27 cellular contexts compared by ENCODE assay signal in genomic region chr18:24584777-24585176, GRCh38.
"Had no signal": no experiment of that assay in that cellular context is flagged by ENCODE, and none has a peak within 500 bp of the region (broad histone marks: within the 10 kb centered on the region; RNA-seq: fewer than 3 reads in every experiment).

No MANE protein-coding gene starts in this region.

- H3K27ac ChIP-seq: cardiac muscle cell, heart right ventricle, left ventricle myocardium inferior, neutrophil, ovary, skin epidermis, thoracic aorta, VCaP had no signal

- H3K4me3 Mint-ChIP-seq: activated naive CD8-positive, alpha-beta T cell; brain; nephron; stimulated activated naive CD8-positive, alpha-beta T cell treated with anti-CD3 and anti-CD28 coated beads, Interleukin-15, Interleukin-2, amounts not matched to agents 100 ng/mL and 50 ng/mL, for 24 hours had no signal

- H3K4me1 ChIP-seq: heart right ventricle, left ventricle myocardium inferior had no signal

- H3K27me3 ChIP-seq: cardiac muscle cell, ovary had no signal

- H3K4me3 ChIP-seq: cardiac muscle cell, heart right ventricle, left ventricle myocardium inferior, lung, ovary, skin epidermis, thoracic aorta had no signal

- H3K27ac Mint-ChIP-seq: activated naive CD8-positive, alpha-beta T cell; progenitor cell of endocrine pancreas; stimulated activated naive CD8-positive, alpha-beta T cell treated with anti-CD3 and anti-CD28 coated beads, Interleukin-15, Interleukin-2, amounts not matched to agents 100 ng/mL and 50 ng/mL, for 24 hours had no signal

- DNase-seq: activated CD4-positive, alpha-beta T cell treated with anti-CD3 and anti-CD28 coated beads for 48 hours; activated CD4-positive, alpha-beta T cell treated with anti-CD3 and anti-CD28 coated beads, Interleukin-2, amount 50 U/mL, for 48 hours; activated CD8-positive, alpha-beta memory T cell treated with anti-CD3 and anti-CD28 coated beads for 24 hours; activated effector memory CD4-positive, alpha-beta T cell treated with Interleukin-2 at 50 U/mL for 16 hours; activated naive CD4-positive, alpha-beta T cell treated with Interleukin-2 at 50 U/mL for 16 hours; aorta; cortex of kidney; foreskin melanocyte; heart right ventricle; left ventricle myocardium inferior; stimulated activated CD4-positive, alpha-beta T cell treated with anti-CD3 and anti-CD28 coated beads, Interleukin-12 subunit alpha, Interleukin-12 subunit beta, amount 100 ng/mL, for 4 hours; stimulated activated CD4-positive, alpha-beta T cell treated with anti-CD3 and anti-CD28 coated beads, Interleukin-4, amount 100 ng/mL, for 1 hour; trophoblast cell had no signal

- ATAC-seq: activated CD4-positive, CD25-positive, alpha-beta regulatory T cell treated with anti-CD3 and anti-CD28 coated beads, Interleukin-2, amount 50 U/mL, for 24 hours; heart right ventricle; sciatic nerve had no signal

- H3K9me3 ChIP-seq: heart right ventricle, left ventricle myocardium inferior, neutrophil, ovary, thoracic aorta had no signal

- H3K9me3 Mint-ChIP-seq: brain; nephron; stimulated activated naive CD8-positive, alpha-beta T cell treated with anti-CD3 and anti-CD28 coated beads, Interleukin-15, Interleukin-2, amounts not matched to agents 100 ng/mL and 50 ng/mL, for 24 hours had no signal

- H3K36me3 Mint-ChIP-seq: activated naive CD8-positive, alpha-beta T cell; brain had no signal

- H3K36me3 ChIP-seq: cardiac muscle cell, heart right ventricle, left ventricle myocardium inferior, neutrophil, ovary, thoracic aorta had no signal
